20 cellular contexts compared by ENCODE assay signal in the genomic region with DNA sequence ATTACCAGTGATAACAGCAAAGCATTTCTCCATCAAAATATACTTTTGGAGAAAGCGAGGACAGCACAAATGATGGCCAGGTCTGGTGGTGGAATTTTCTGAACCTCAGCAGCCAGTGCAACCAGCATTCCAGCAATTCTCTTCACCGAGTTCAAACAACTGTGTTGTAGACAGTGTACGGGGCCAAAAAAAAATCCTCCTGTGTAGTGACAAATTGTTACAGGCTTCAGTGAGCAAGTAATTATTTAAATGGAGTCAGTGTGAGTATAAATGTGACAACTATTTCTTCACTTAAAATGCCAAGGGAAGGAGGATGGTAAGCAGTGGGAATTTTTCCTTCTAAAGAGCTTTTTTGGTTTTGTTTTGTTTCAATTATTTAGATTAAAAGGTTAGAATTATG.
"Had no signal": no experiment of that assay in that cellular context is flagged by ENCODE, and none has a peak within 500 bp of the region (broad histone marks: within the 10 kb centered on the region; RNA-seq: fewer than 3 reads in every experiment).

No MANE protein-coding gene starts in this region.

- DNase-seq: activated CD4-positive, alpha-beta T cell treated with anti-CD3 and anti-CD28 coated beads, Interleukin-2, amount 50 U/mL, for 1 hour; activated CD8-positive, alpha-beta memory T cell treated with anti-CD3 and anti-CD28 coated beads, Interleukin-2, amount 50 U/mL, for 4 hours; activated effector memory CD4-positive, alpha-beta T cell treated with anti-CD3 and anti-CD28 coated beads, Interleukin-2, amount 50 U/mL, for 16 hours; activated T-cell treated with anti-CD3 and anti-CD28 coated beads, Interleukin-2, amount 50 U/mL, for 72 hours; adrenal gland; central memory CD4-positive, alpha-beta T cell; colonic mucosa; endodermal cell; foreskin melanocyte; mesenchymal stem cell; small intestine; stimulated activated CD4-positive, alpha-beta T cell treated with anti-CD3 and anti-CD28 coated beads, Interleukin-15, amount 100 ng/mL, for 24 hours; stimulated activated CD4-positive, alpha-beta T cell treated with anti-CD3 and anti-CD28 coated beads, Interleukin-2, amount 100 ng/mL, for 48 hours; stomach; testis had no signal

- H3K9me3 Mint-ChIP-seq: activated naive CD4-positive, alpha-beta T cell treated with anti-CD3 and anti-CD28 coated beads, Interleukin-2, amount 50 U/mL, for 72 hours; activated T-cell treated with anti-CD3 and anti-CD28 coated beads, Interleukin-2, amount 50 U/mL, for 72 hours; endodermal cell; natural killer cell treated with Interleukin-12 subunit alpha and Interleukin-12 subunit beta and Interleukin-15 and Interleukin-18, amount 100 ng/mL, for 72 hours; T-helper 1 cell treated with Interleukin-12 subunit alpha and Interleukin-12 subunit beta and Interleukin-4 antibody, amounts not matched to agents 30 μg/mL and 1 μg/mL, for 36 hours; type B pancreatic cell had no signal

- H3K4me3 Mint-ChIP-seq: activated T-cell treated with anti-CD3 and anti-CD28 coated beads, Interleukin-2, amount 50 U/mL, for 72 hours; endodermal cell; natural killer cell treated with Interleukin-12 subunit alpha and Interleukin-12 subunit beta and Interleukin-15 and Interleukin-18, amount 100 ng/mL, for 72 hours; T-helper 1 cell treated with Interleukin-12 subunit alpha and Interleukin-12 subunit beta and Interleukin-4 antibody, amounts not matched to agents 30 μg/mL and 1 μg/mL, for 36 hours; type B pancreatic cell had no signal

- H3K36me3 Mint-ChIP-seq: natural killer cell treated with Interleukin-12 subunit alpha and Interleukin-12 subunit beta and Interleukin-15 and Interleukin-18, amount 100 ng/mL, for 72 hours had no signal

- H3K27ac Mint-ChIP-seq: activated T-cell treated with anti-CD3 and anti-CD28 coated beads, Interleukin-2, amount 50 U/mL, for 72 hours; endodermal cell; natural killer cell treated with Interleukin-12 subunit alpha and Interleukin-12 subunit beta and Interleukin-15 and Interleukin-18, amount 100 ng/mL, for 72 hours; T-helper 1 cell treated with Interleukin-12 subunit alpha and Interleukin-12 subunit beta and Interleukin-4 antibody, amounts not matched to agents 30 μg/mL and 1 μg/mL, for 36 hours; type B pancreatic cell had no signal

- H3K27me3 Mint-ChIP-seq: natural killer cell treated with Interleukin-12 subunit alpha and Interleukin-12 subunit beta and Interleukin-15 and Interleukin-18, amount 100 ng/mL, for 72 hours; type B pancreatic cell had no signal

- ATAC-seq: activated CD4-positive, CD25-positive, alpha-beta regulatory T cell treated with anti-CD3 and anti-CD28 coated beads, Interleukin-2, amount 50 U/mL, for 24 hours; activated naive CD4-positive, alpha-beta T cell treated with anti-CD3 and anti-CD28 coated beads, Interleukin-2, amount 50 U/mL, for 72 hours; activated T-cell treated with anti-CD3 and anti-CD28 coated beads, Interleukin-2, amount 50 U/mL, for 72 hours; natural killer cell treated with Interleukin-12 subunit alpha and Interleukin-12 subunit beta and Interleukin-15 and Interleukin-18, amount 100 ng/mL, for 72 hours had no signal
